8 cellular contexts compared by ENCODE assay signal in genomic region chr19:19732579-19733501, GRCh38. TPM values are rescaled to one million over a fixed set of nuclear protein-coding genes. Genes with fewer than 3 reads are reported as not detected.
DNase-seq lines count a peak whose midpoint lies in the region; ATAC-seq and FAIRE-seq lines count a peak whose summit lies in the region.

ZNF14 (minus strand) TSS chr19:19733112; CDS start chr19:19732958, 154 bp downstream.

- peak within 1 kb of the TSS; percentile 93 for H3K27ac Mint-ChIP-seq in activated T-helper 17 cell treated with anti-CD3 and anti-CD28 coated beads, Interleukin-2, amount 50 U/mL, for 72 hours
- peak within 1 kb of the TSS; percentile 89 to 99 (median 98) for H3K27ac Mint-ChIP-seq in naive thymus-derived CD8-positive, alpha-beta T cell
- H3K27ac Mint-ChIP-seq in stimulated activated naive B cell treated with anti-CD40 and anti-IgM and Interleukin-4, amounts not matched to agents 10 μg/mL and 1 μg/mL and 100 μg/mL, for 72 hours = peak within 1 kb of the TSS; percentile 98

- no peaks in the 10 kb centered on the region for H3K4me1 Mint-ChIP-seq in activated T-helper 17 cell treated with anti-CD3 and anti-CD28 coated beads, Interleukin-2, amount 50 U/mL, for 72 hours
- H3K4me1 Mint-ChIP-seq in naive thymus-derived CD8-positive, alpha-beta T cell = peaks cover 7 to 38% (median 27%) of the 10 kb centered on the region in 4 donors
- peaks cover 9 to 26% of the 10 kb centered on the region in 2 donors for H3K4me1 Mint-ChIP-seq in stimulated activated naive B cell treated with anti-CD40 and anti-IgM and Interleukin-4, amounts not matched to agents 10 μg/mL and 1 μg/mL and 100 μg/mL, for 72 hours

- H3K36me3 Mint-ChIP-seq in activated T-helper 17 cell treated with anti-CD3 and anti-CD28 coated beads, Interleukin-2, amount 50 U/mL, for 72 hours (ENCODE audit: low read depth) = peaks cover 50% of the 10 kb centered on the region
- peaks cover 21 to 38% (median 36%) of the 10 kb centered on the region in 3 donors for H3K36me3 Mint-ChIP-seq in naive thymus-derived CD8-positive, alpha-beta T cell
- peaks cover 29 to 36% of the 10 kb centered on the region in 2 donors for H3K36me3 Mint-ChIP-seq in stimulated activated naive B cell treated with anti-CD40 and anti-IgM and Interleukin-4, amounts not matched to agents 10 μg/mL and 1 μg/mL and 100 μg/mL, for 72 hours

- peaks cover 4% of the 10 kb centered on the region for H3K9me3 Mint-ChIP-seq in activated T-helper 17 cell treated with anti-CD3 and anti-CD28 coated beads, Interleukin-2, amount 50 U/mL, for 72 hours
- H3K9me3 Mint-ChIP-seq in naive thymus-derived CD8-positive, alpha-beta T cell = peaks cover 0 to 42% (median 8%) of the 10 kb centered on the region in 9 donors
- H3K9me3 Mint-ChIP-seq in stimulated activated naive B cell treated with anti-CD40 and anti-IgM and Interleukin-4, amounts not matched to agents 10 μg/mL and 1 μg/mL and 100 μg/mL, for 72 hours = no peaks in the 10 kb centered on the region

- ATAC-seq in GM21717 (IDR thresholded peaks at IDR 0.05; ENCODE audit: unreplicated experiment) = peak; percentile 98
- peak; percentile 100 for ATAC-seq in activated T-helper 17 cell treated with anti-CD3 and anti-CD28 coated beads, Interleukin-2, amount 50 U/mL, for 72 hours (replicated peaks)
- ATAC-seq in naive thymus-derived CD8-positive, alpha-beta T cell = peak; percentile 96 to 99
- ATAC-seq in stimulated activated naive B cell treated with anti-CD40 and anti-IgM and Interleukin-4, amounts not matched to agents 10 μg/mL and 1 μg/mL and 100 μg/mL, for 72 hours (replicated peaks) = peak; percentile 99 to 100

- no peaks in the 10 kb centered on the region for H3K27me3 Mint-ChIP-seq in activated T-helper 17 cell treated with anti-CD3 and anti-CD28 coated beads, Interleukin-2, amount 50 U/mL, for 72 hours
- H3K27me3 Mint-ChIP-seq in naive thymus-derived CD8-positive, alpha-beta T cell = no peaks in the 10 kb centered on the region
- no peaks in the 10 kb centered on the region for H3K27me3 Mint-ChIP-seq in stimulated activated naive B cell treated with anti-CD40 and anti-IgM and Interleukin-4, amounts not matched to agents 10 μg/mL and 1 μg/mL and 100 μg/mL, for 72 hours

- H3K4me3 Mint-ChIP-seq in activated T-helper 17 cell treated with anti-CD3 and anti-CD28 coated beads, Interleukin-2, amount 50 U/mL, for 72 hours = peak within 1 kb of the TSS; percentile 95
- H3K4me3 Mint-ChIP-seq in naive thymus-derived CD8-positive, alpha-beta T cell = peak within 1 kb of the TSS; percentile 94 to 100 (median 98)
- H3K4me3 Mint-ChIP-seq in stimulated activated naive B cell treated with anti-CD40 and anti-IgM and Interleukin-4, amounts not matched to agents 10 μg/mL and 1 μg/mL and 100 μg/mL, for 72 hours = peak within 1 kb of the TSS; percentile 94 to 99

- DNase-seq in DMS79 treated with DMSO at 0.1 percent for 48 hours (lab: John Stamatoyannopoulos, UW) = peak; percentile 96
- DNase-seq in Jurkat, Clone E6-1 (ENCODE audit: low read depth, low spot score) = peak; percentile 92
- DNase-seq in RCC 7860 (ENCODE audit: low spot score) = peak; percentile 78
- peak; percentile 92 for DNase-seq in fibroblast of peridontal ligament (ENCODE audit: extremely low read depth)
- DNase-seq in naive thymus-derived CD8-positive, alpha-beta T cell = peak; percentile 79 to 96 (median 89)
- peak; percentile 93 for DNase-seq in stimulated activated naive B cell treated with anti-CD40 and anti-IgM and Interleukin-4, amounts not matched to agents 10 μg/mL and 1 μg/mL and 100 μg/mL, for 72 hours

- POLR2A ChIA-PET in naive thymus-derived CD8-positive, alpha-beta T cell (lab: Charles Lee) = interaction anchor here (0.5 to 6.3 kb wide), 48 partner anchors 10 to 830 kb away, joined by 3 to 289 read pairs (median 4); partner anchors contain the start of genes ATP13A1, GMIP, NDUFA13 and TSSK6

- FAIRE-seq in RCC 7860 (lab: Jason Lieb, UNC) = peak; percentile 70

- peak within 1 kb of the TSS; percentile 95 for H3K4me3 ChIP-seq in Jurkat, Clone E6-1 (ENCODE audit: low read length)

RNA-seq across cellular contexts. Expression of gene ZNF14, which starts in this region (rescaled TPM):
- polyA plus RNA-seq in Jurkat, Clone E6-1 (2012; ENCODE audit: insufficient read depth, insufficient read length) = 3.3 TPM
- 10 to 100 TPM in 1 of 2 donors, 1 to 10 TPM in 1; 4.7 to 10.9 TPM for total RNA-seq in activated T-helper 17 cell treated with anti-CD3 and anti-CD28 coated beads, Interleukin-2, amount 50 U/mL, for 72 hours
- total RNA-seq in naive thymus-derived CD8-positive, alpha-beta T cell = 10 to 100 TPM; 39.8 TPM
- polyA plus RNA-seq in naive thymus-derived CD8-positive, alpha-beta T cell = 10 to 100 TPM in 2 of 3 donors, 1 to 10 TPM in 1; 8.2 to 16.3 (median 11.4) TPM

Comparison
In these comparisons a context has a peak if more than half of its experiments do, and no peak if none do; other contexts are left out.
1. Peak in every context shown above with its lines: DNase-seq, ATAC-seq and H3K4me3 ChIP-seq.